ENCODE assay signal across 17 cellular contexts in genomic region chr5:179167871-179168451, GRCh38.
DNase-seq lines count a peak whose midpoint lies in the region; ATAC-seq and TF ChIP-seq lines count a peak whose summit lies in the region.
"Had no signal": no experiment of that assay in that cellular context is flagged by ENCODE, and none has a peak within 500 bp of the region (broad histone marks: within the 10 kb centered on the region; RNA-seq: fewer than 3 reads in every experiment).

No MANE protein-coding gene starts in this region.

- intact Hi-C loops in left ventricle myocardium inferior (cut with micrococcal nuclease), result loop anchor here (2.0 kb wide), 1 partner anchor 327 kb away; no protein-coding TSS in a partner anchor

- H3K4me1 Mint-ChIP-seq in activated CD8-positive, alpha-beta memory T cell treated with anti-CD3 and anti-CD28 coated beads, Interleukin-2, amount 10 ng/mL, durations not matched to agents 7 days and 5 days, result no peaks in the 10 kb centered on the region

- DNase-seq in activated CD8-positive, alpha-beta memory T cell treated with anti-CD3 and anti-CD28 coated beads, Interleukin-2, amount 50 U/mL, for 4 hours, result peak; percentile 12
- DNase-seq in activated CD8-positive, alpha-beta memory T cell treated with anti-CD3 and anti-CD28 coated beads, Interleukin-2, amount 10 ng/mL, durations not matched to agents 7 days and 5 days, result no peak
- DNase-seq in MG63 (peak; percentile 2), left ventricle myocardium inferior (no peak), osteoblast (ENCODE audit: insufficient read length, low spot score, missing footprints) (peak; percentile 62)
- no peak for DNase-seq in activated CD4-positive, CD25-positive, alpha-beta regulatory T cell treated with anti-CD3 and anti-CD28 coated beads, Interleukin-2, amount 50 U/mL, for 72 hours
- DNase-seq: 8988T; activated CD4-positive, alpha-beta T cell treated with anti-CD3 and anti-CD28 coated beads, Interleukin-2, amount 50 U/mL, for 1 hour; cerebellar nuclear complex; DMS53; NCI-H2081 treated with DMSO at 0.1 percent for 48 hours had no signal

- no peaks in the 10 kb centered on the region for H3K27me3 Mint-ChIP-seq in activated CD8-positive, alpha-beta memory T cell treated with anti-CD3 and anti-CD28 coated beads, Interleukin-2, amount 10 ng/mL, durations not matched to agents 7 days and 5 days

- H3K27ac ChIP-seq in left ventricle myocardium inferior (replicated peaks), result no peak overlapping the region
- peak overlapping the region; percentile 55 for H3K27ac ChIP-seq in osteoblast (ENCODE audit: low read depth, low read length)
- H3K27ac ChIP-seq: C4-2B, KMS-11 had no signal

- H3K27me3 ChIP-seq in MG63 (no peaks in the 10 kb centered on the region), left ventricle myocardium inferior (ENCODE audit: low read depth) (peaks cover 66% of the 10 kb centered on the region), osteoblast (ENCODE audit: insufficient read depth, low read length) (no peaks in the 10 kb centered on the region)

- no peak overlapping the region for H3K4me3 Mint-ChIP-seq in activated CD8-positive, alpha-beta memory T cell treated with anti-CD3 and anti-CD28 coated beads, Interleukin-2, amount 10 ng/mL, durations not matched to agents 7 days and 5 days

- H4K20me1 ChIP-seq in osteoblast (ENCODE audit: insufficient read depth, low read length), result peaks cover 23% of the 10 kb centered on the region

- H2AFZ ChIP-seq in osteoblast (ENCODE audit: low read length), result no peak overlapping the region

- no peak for ATAC-seq in activated CD8-positive, alpha-beta memory T cell treated with anti-CD3 and anti-CD28 coated beads, Interleukin-2, amount 10 ng/mL, durations not matched to agents 7 days and 5 days
- ATAC-seq in HG02973 (IDR thresholded peaks at IDR 0.05; ENCODE audit: unreplicated experiment), result no peak
- ATAC-seq in HG02571 (IDR thresholded peaks at IDR 0.05; ENCODE audit: unreplicated experiment), result no peak

- H3K36me3 Mint-ChIP-seq in activated CD8-positive, alpha-beta memory T cell treated with anti-CD3 and anti-CD28 coated beads, Interleukin-2, amount 10 ng/mL, durations not matched to agents 7 days and 5 days, result no peaks in the 10 kb centered on the region

- H3K36me3 ChIP-seq in MG63 (peaks cover 86% of the 10 kb centered on the region), left ventricle myocardium inferior (no peaks in the 10 kb centered on the region), osteoblast (ENCODE audit: insufficient read depth, low read length) (peaks cover 19% of the 10 kb centered on the region)
- H3K36me3 ChIP-seq: HAP-1 had no signal

- H3K27ac Mint-ChIP-seq in activated CD8-positive, alpha-beta memory T cell treated with anti-CD3 and anti-CD28 coated beads, Interleukin-2, amount 10 ng/mL, durations not matched to agents 7 days and 5 days, result no peak overlapping the region
- H3K27ac Mint-ChIP-seq: progenitor cell of endocrine pancreas had no signal

- no peaks in the 10 kb centered on the region for H3K9me3 Mint-ChIP-seq in activated CD8-positive, alpha-beta memory T cell treated with anti-CD3 and anti-CD28 coated beads, Interleukin-2, amount 10 ng/mL, durations not matched to agents 7 days and 5 days (ENCODE audit: low read depth)

- CTCF ChIA-PET in activated CD8-positive, alpha-beta memory T cell treated with anti-CD3 and anti-CD28 coated beads, Interleukin-2, amount 10 ng/mL, durations not matched to agents 7 days and 5 days (lab: Charles Lee), result interaction anchor here (0.6 to 1.7 kb wide), 9 partner anchors 7 to 437 kb away, joined by 3 to 10 read pairs (median 4); partner anchors contain the start of gene ZNF354A

- H3K4me2 ChIP-seq in osteoblast (ENCODE audit: insufficient read depth, low read length), result peak overlapping the region; percentile 75
- H3K4me2 ChIP-seq: KMS-11 had no signal

- H3K9me3 ChIP-seq in MG63 (peaks cover 7% of the 10 kb centered on the region; the same call in 1 of the 2 replicates), left ventricle myocardium inferior (replicated peaks) (no peaks in the 10 kb centered on the region), osteoblast (ENCODE audit: low read depth, low read length) (no peaks in the 10 kb centered on the region)
- H3K9me3 ChIP-seq: HAP-1 had no signal

- peaks cover 11% of the 10 kb centered on the region for H3K4me1 ChIP-seq in left ventricle myocardium inferior
- peaks cover 10% of the 10 kb centered on the region for H3K4me1 ChIP-seq in osteoblast (ENCODE audit: insufficient read depth, low read length)
- H3K4me1 ChIP-seq: HAP-1 had no signal

- H3K4me3 ChIP-seq in MG63, result no peak overlapping the region
- peak overlapping the region; percentile 54 for H3K4me3 ChIP-seq in left ventricle myocardium inferior
- no peak overlapping the region for H3K4me3 ChIP-seq in osteoblast (ENCODE audit: insufficient read depth, low read length)
- H3K4me3 ChIP-seq: HAP-1 had no signal

- TF ChIP-seq CTCF in left ventricle myocardium inferior (IDR thresholded peaks at IDR 0.05; ENCODE audit: borderline replicate concordance), result no peak
- no peak for TF ChIP-seq CTCF in osteoblast (IDR thresholded peaks at IDR 0.05; ENCODE audit: extremely low read depth, low read depth, low read length)

- peaks cover 11% of the 10 kb centered on the region for H3K79me2 ChIP-seq in osteoblast (ENCODE audit: insufficient read depth, low read length)

Comparison
In these comparisons a context has a peak if more than half of its experiments do, and no peak if none do; other contexts are left out.
1. DNase-seq: peak in activated CD8-positive, alpha-beta memory T cell treated with anti-CD3 and anti-CD28 coated beads, Interleukin-2, amount 50 U/mL, for 4 hours (single experiment), MG63 (single experiment) and osteoblast (single experiment); none in activated CD8-positive, alpha-beta memory T cell treated with anti-CD3 and anti-CD28 coated beads, Interleukin-2, amount 10 ng/mL, durations not matched to agents 7 days and 5 days (single experiment), left ventricle myocardium inferior (single experiment) and activated CD4-positive, CD25-positive, alpha-beta regulatory T cell treated with anti-CD3 and anti-CD28 coated beads, Interleukin-2, amount 50 U/mL, for 72 hours (single experiment).